Comparison of ENCODE assay signal across 9 cellular contexts in the genomic region with DNA sequence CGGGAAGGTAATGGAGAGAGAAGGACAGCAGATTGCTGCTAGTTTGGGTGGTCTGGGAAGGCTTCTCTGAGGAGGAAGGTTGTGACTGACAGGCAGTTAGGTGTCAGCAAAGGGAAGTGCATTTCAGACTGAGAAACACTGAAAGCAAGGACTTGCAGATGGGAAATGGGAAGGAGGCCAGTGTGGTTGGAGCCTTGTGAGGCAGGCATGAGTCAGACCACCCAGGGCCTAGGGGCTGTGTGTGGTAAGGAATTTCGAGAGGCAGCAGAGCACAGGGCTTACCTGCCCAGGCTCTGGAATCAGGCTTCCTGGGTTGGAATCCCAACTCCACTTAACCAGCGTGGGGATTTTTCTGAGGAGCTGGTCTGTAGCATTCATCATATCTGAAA. TPM values are rescaled to one million over a fixed set of nuclear protein-coding genes. Genes with fewer than 3 reads are reported as not detected.
A peak's percentile ranks its signal among the peaks of the same experiment; 100 is the strongest.
DNase-seq lines count a peak whose midpoint lies in the region; FAIRE-seq and TF ChIP-seq lines count a peak whose summit lies in the region.
"Had no signal": no experiment of that assay in that cellular context is flagged by ENCODE, and none has a peak within 500 bp of the region (broad histone marks: within the 10 kb centered on the region; RNA-seq: fewer than 3 reads in every experiment).

No MANE protein-coding gene starts in this region.

- H3K4me1 ChIP-seq in cardiac muscle cell (ENCODE audit: low read depth), result no peaks in the 10 kb centered on the region
- H3K4me1 ChIP-seq in right atrium auricular region, result no peaks in the 10 kb centered on the region
- H3K4me1 ChIP-seq in esophagus squamous epithelium, result no peaks in the 10 kb centered on the region
- H3K4me1 ChIP-seq: breast epithelium had no signal

- WGBS in esophagus squamous epithelium, 2 donors, result 52 to 64% methylated on average over 3 of the region's 3 CpGs

- DNase-seq in cardiac muscle cell (ENCODE audit: low read depth in 1 of 2, low spot score in 1 of 2), result peak; percentile 1 to 96
- DNase-seq in right atrium auricular region (ENCODE audit: low spot score), result no peak
- peak; percentile 50 to 84 for DNase-seq in SW 1271 (lab: John Stamatoyannopoulos, UW)
- DNase-seq in foreskin fibroblast, result peak; percentile 90 to 96
- DNase-seq in urothelium cell line (ENCODE audit: low spot score), result peak; percentile 78
- no peak for DNase-seq in NCI-H1436 (lab: John Stamatoyannopoulos, UW)
- DNase-seq in esophagus squamous epithelium (lab: John Stamatoyannopoulos, UW), result no peak
- no peak for DNase-seq in RPMI8226

- H3K27ac ChIP-seq in cardiac muscle cell (no peak overlapping the region), right atrium auricular region (no peak overlapping the region), esophagus squamous epithelium (no peak overlapping the region)
- H3K27ac ChIP-seq: breast epithelium had no signal

- no peak for TF ChIP-seq CTCF in cardiac muscle cell (IDR thresholded peaks at IDR 0.05; ENCODE audit: low read depth, low read length)
- no peak for TF ChIP-seq CTCF in right atrium auricular region (IDR thresholded peaks at IDR 0.05)
- no peak for TF ChIP-seq CTCF in foreskin fibroblast (IDR thresholded peaks at IDR 0.05; ENCODE audit: low read depth, low read length)
- no peak for TF ChIP-seq CTCF in esophagus squamous epithelium (IDR thresholded peaks at IDR 0.05)

- H3K36me3 ChIP-seq in cardiac muscle cell (no peaks in the 10 kb centered on the region), right atrium auricular region (peaks cover 14% of the 10 kb centered on the region), esophagus squamous epithelium (peaks cover 0 to 38% (median 8%) of the 10 kb centered on the region in 3 donors)
- H3K36me3 ChIP-seq: breast epithelium had no signal

- TF ChIP-seq POLR2A in esophagus squamous epithelium (IDR thresholded peaks at IDR 0.05), result no peak

- no peak for FAIRE-seq in urothelium cell line (lab: Jason Lieb, UNC)

- H3K27me3 ChIP-seq in cardiac muscle cell (no peaks in the 10 kb centered on the region), right atrium auricular region (no peaks in the 10 kb centered on the region), esophagus squamous epithelium (no peaks in the 10 kb centered on the region)
- H3K27me3 ChIP-seq: breast epithelium had no signal

- H3K4me3 ChIP-seq in cardiac muscle cell (no peak overlapping the region), right atrium auricular region (no peak overlapping the region), foreskin fibroblast (ENCODE audit: low read depth in 1 of 2, low read length in 2 of 2) (no peak overlapping the region), esophagus squamous epithelium (no peak overlapping the region)
- H3K4me3 ChIP-seq: breast epithelium had no signal

- intact Hi-C loops in esophagus squamous epithelium (cut with DNase I), result loop anchor here (10.0 kb wide), 2 partner anchors 160 to 350 kb away; no protein-coding TSS in a partner anchor

- H3K9me3 ChIP-seq in cardiac muscle cell (ENCODE audit: low read depth) (peaks cover 3% of the 10 kb centered on the region), right atrium auricular region (peaks cover 0 to 8% of the 10 kb centered on the region in 2 donors), esophagus squamous epithelium (peaks cover 0 to 15% (median 4%) of the 10 kb centered on the region in 3 donors)

RNA-seq across cellular contexts. Expression of gene NRF1, which starts 53.5 kb away (rescaled TPM):
- total RNA-seq in cardiac muscle cell, result 9.3 and 9.5 TPM in 2 replicates
- 12.3 and 15.3 TPM in 2 replicates for polyA plus RNA-seq in cardiac muscle cell
- 10 to 100 TPM; 14.9 to 21.2 TPM for total RNA-seq in right atrium auricular region
- total RNA-seq in esophagus squamous epithelium, result 10 to 100 TPM; 10.0 to 18.3 (median 13.3) TPM

Comparison
In these comparisons a context has a peak if more than half of its experiments do, and no peak if none do; other contexts are left out.
1. DNase-seq: peak in cardiac muscle cell (2 of 2), SW 1271 (2 of 2), foreskin fibroblast (2 of 2) and urothelium cell line (single experiment); none in right atrium auricular region (single experiment), NCI-H1436 (single experiment), esophagus squamous epithelium (single experiment) and RPMI8226 (single experiment).